ENCODE assay signal across 11 cellular contexts in genomic region chr11:61586792-61587430, GRCh38. TPM values are rescaled to one million over a fixed set of nuclear protein-coding genes. Genes with fewer than 3 reads are reported as not detected.
DNase-seq lines count a peak whose midpoint lies in the region; ATAC-seq, FAIRE-seq and TF ChIP-seq lines count a peak whose summit lies in the region.
"Had no signal": no experiment of that assay in that cellular context is flagged by ENCODE, and none has a peak within 500 bp of the region (broad histone marks: within the 10 kb centered on the region; RNA-seq: fewer than 3 reads in every experiment).

No MANE protein-coding gene starts in this region.

- H3K27ac ChIP-seq in right atrium auricular region: peak overlapping the region; percentile 75 to 85
- H3K27ac ChIP-seq in astrocyte (ENCODE audit: low read depth, low read length): no peak overlapping the region
- H3K27ac ChIP-seq in muscle layer of colon (ENCODE audit: low read depth, low read length): peak overlapping the region; percentile 9

- H3K27me3 ChIP-seq in right atrium auricular region: no peaks in the 10 kb centered on the region
- H3K27me3 ChIP-seq in astrocyte (ENCODE audit: insufficient read depth, low read length): peaks cover 34% of the 10 kb centered on the region
- H3K27me3 ChIP-seq in muscle layer of colon (ENCODE audit: control insufficient read depth in 1 of 2, insufficient read depth in 2 of 2, low read length in 2 of 2): peaks cover 4 to 20% of the 10 kb centered on the region in 2 donors

- no peak overlapping the region for H3K27ac Mint-ChIP-seq in astrocyte (ENCODE audit: unreplicated experiment)
- no peak overlapping the region for H3K27ac Mint-ChIP-seq in activated T-helper 17 cell treated with anti-CD3 and anti-CD28 coated beads, Interleukin-2, amount 50 U/mL, for 72 hours
- H3K27ac Mint-ChIP-seq: activated CD4-positive, alpha-beta T cell treated with anti-CD3 and anti-CD28 coated beads for 36 hours; CD14-positive monocyte had no signal

- H3K36me3 ChIP-seq in right atrium auricular region (no peaks in the 10 kb centered on the region), astrocyte (ENCODE audit: insufficient read depth, low read length) (no peaks in the 10 kb centered on the region), muscle layer of colon (ENCODE audit: insufficient read depth, low read length) (no peaks in the 10 kb centered on the region)

- DNase-seq in right atrium auricular region (ENCODE audit: low spot score): no peak
- DNase-seq in left ventricle myocardium superior: no peak
- DNase-seq in astrocyte (ENCODE audit: low read depth): no peak

- no peak for TF ChIP-seq CTCF in right atrium auricular region (IDR thresholded peaks at IDR 0.05)
- TF ChIP-seq CTCF in astrocyte (IDR thresholded peaks at IDR 0.05; ENCODE audit: insufficient read depth, low read depth, low read length): no peak

- H3K9ac ChIP-seq in astrocyte (ENCODE audit: low read length): no peak overlapping the region
- H3K9ac ChIP-seq in muscle layer of colon (ENCODE audit: low read length): no peak overlapping the region

- no peak overlapping the region for H3K4me3 Mint-ChIP-seq in astrocyte (ENCODE audit: unreplicated experiment)
- H3K4me3 Mint-ChIP-seq in activated T-helper 17 cell treated with anti-CD3 and anti-CD28 coated beads, Interleukin-2, amount 50 U/mL, for 72 hours: no peak overlapping the region

- peaks cover 2% of the 10 kb centered on the region for H3K36me3 Mint-ChIP-seq in astrocyte (ENCODE audit: low read depth, unreplicated experiment)
- no peaks in the 10 kb centered on the region for H3K36me3 Mint-ChIP-seq in activated T-helper 17 cell treated with anti-CD3 and anti-CD28 coated beads, Interleukin-2, amount 50 U/mL, for 72 hours (ENCODE audit: low read depth)

- H3K4me1 ChIP-seq in right atrium auricular region (peaks cover 0 to 24% of the 10 kb centered on the region in 2 donors), astrocyte (ENCODE audit: insufficient read depth, low read length) (peaks cover 6% of the 10 kb centered on the region), muscle layer of colon (ENCODE audit: insufficient read depth, low read length) (peaks cover 9% of the 10 kb centered on the region)

- intact Hi-C loops in left ventricle myocardium superior (cut with micrococcal nuclease): no loop called here

- peaks cover 64% of the 10 kb centered on the region for H3K27me3 Mint-ChIP-seq in astrocyte (ENCODE audit: low read depth, unreplicated experiment)
- peaks cover 27% of the 10 kb centered on the region for H3K27me3 Mint-ChIP-seq in activated T-helper 17 cell treated with anti-CD3 and anti-CD28 coated beads, Interleukin-2, amount 50 U/mL, for 72 hours

- H2AFZ ChIP-seq in astrocyte (ENCODE audit: low read depth, low read length): peak overlapping the region; percentile 41

- no peak for FAIRE-seq in astrocyte (lab: Jason Lieb, UNC)
- FAIRE-seq: endometrium had no signal

- H3K79me2 ChIP-seq in astrocyte (ENCODE audit: insufficient read depth, low read length): no peaks in the 10 kb centered on the region

- peaks cover 12% of the 10 kb centered on the region for H3K4me1 Mint-ChIP-seq in astrocyte (ENCODE audit: low read depth, unreplicated experiment)
- peaks cover 12% of the 10 kb centered on the region for H3K4me1 Mint-ChIP-seq in activated T-helper 17 cell treated with anti-CD3 and anti-CD28 coated beads, Interleukin-2, amount 50 U/mL, for 72 hours

- H3K9me3 ChIP-seq in right atrium auricular region (no peaks in the 10 kb centered on the region), astrocyte (ENCODE audit: insufficient read depth, low read depth, low read length) (no peaks in the 10 kb centered on the region), muscle layer of colon (ENCODE audit: low read length) (no peaks in the 10 kb centered on the region)

- ATAC-seq in left ventricle myocardium superior (no peak), GM21529 (IDR thresholded peaks at IDR 0.05; ENCODE audit: unreplicated experiment) (no peak), HG02588 (IDR thresholded peaks at IDR 0.05; ENCODE audit: unreplicated experiment) (no peak), GM18907 (IDR thresholded peaks at IDR 0.05; ENCODE audit: unreplicated experiment) (no peak)
- no peak for ATAC-seq in activated T-helper 17 cell treated with anti-CD3 and anti-CD28 coated beads, Interleukin-2, amount 50 U/mL, for 72 hours (replicated peaks)

- peak overlapping the region; percentile 81 for H3K4me2 ChIP-seq in astrocyte (ENCODE audit: low read length)

- H3K9me3 Mint-ChIP-seq in astrocyte (ENCODE audit: unreplicated experiment): no peaks in the 10 kb centered on the region
- H3K9me3 Mint-ChIP-seq in activated T-helper 17 cell treated with anti-CD3 and anti-CD28 coated beads, Interleukin-2, amount 50 U/mL, for 72 hours: no peaks in the 10 kb centered on the region

- H3K4me3 ChIP-seq in right atrium auricular region: peak overlapping the region in 1 of 2 donors; percentile 63
- no peak overlapping the region for H3K4me3 ChIP-seq in astrocyte (ENCODE audit: insufficient read depth, low read depth, low read length)
- H3K4me3 ChIP-seq in muscle layer of colon (ENCODE audit: low read depth in 1 of 2, low read length in 2 of 2): peak overlapping the region in 1 of 2 donors; percentile 55

- peaks cover 5% of the 10 kb centered on the region for H4K20me1 ChIP-seq in astrocyte (ENCODE audit: insufficient read depth, low read length)

RNA-seq across cellular contexts. Expression of gene SYT7, which starts 6.0 kb away (rescaled TPM):
- total RNA-seq in right atrium auricular region (10 to 100 TPM; 19.2 to 23.6 TPM), left ventricle myocardium superior (32.5 TPM), astrocyte (3.7 and 3.8 TPM in 2 replicates)
- total RNA-seq in activated T-helper 17 cell treated with anti-CD3 and anti-CD28 coated beads, Interleukin-2, amount 50 U/mL, for 72 hours: under 1 TPM in 1 of 2 donors, not detected in 1; 0.19 TPM
